ENCODE assay signal across 1 cellular context in genomic region chr17:47323382-47324223, GRCh38.
TF ChIP-seq lines count a peak whose summit lies in the region.

Gene EFCAB13, plus strand, starts transcription at chr17:47323955. Its CDS starts 4,399 bp downstream, at chr17:47328354.

TF ChIP-seq in HEK293, 187 proteins besides CTCF, POLR2A, EP300 and RAD21 (continued from another document):
- TF ChIP-seq ZNF155 (tag by site-specific recombination; IDR thresholded peaks at IDR 0.05) = no peak
- peak; percentile 71; the same call in 1 of the 2 replicates for TF ChIP-seq ZNF639 (tag by site-specific recombination; IDR thresholded peaks at IDR 0.05)
- no peak for TF ChIP-seq ZNF121 (tag by site-specific recombination; IDR thresholded peaks at IDR 0.05)
- peak; percentile 75; the same call in 1 of the 2 replicates for TF ChIP-seq PBX3 (CRISPR knock-in tag; IDR thresholded peaks at IDR 0.05)
- no peak for TF ChIP-seq ZFP3 (tag by site-specific recombination; IDR thresholded peaks at IDR 0.05; ENCODE audit: low read depth)
- TF ChIP-seq, protein P1, sequence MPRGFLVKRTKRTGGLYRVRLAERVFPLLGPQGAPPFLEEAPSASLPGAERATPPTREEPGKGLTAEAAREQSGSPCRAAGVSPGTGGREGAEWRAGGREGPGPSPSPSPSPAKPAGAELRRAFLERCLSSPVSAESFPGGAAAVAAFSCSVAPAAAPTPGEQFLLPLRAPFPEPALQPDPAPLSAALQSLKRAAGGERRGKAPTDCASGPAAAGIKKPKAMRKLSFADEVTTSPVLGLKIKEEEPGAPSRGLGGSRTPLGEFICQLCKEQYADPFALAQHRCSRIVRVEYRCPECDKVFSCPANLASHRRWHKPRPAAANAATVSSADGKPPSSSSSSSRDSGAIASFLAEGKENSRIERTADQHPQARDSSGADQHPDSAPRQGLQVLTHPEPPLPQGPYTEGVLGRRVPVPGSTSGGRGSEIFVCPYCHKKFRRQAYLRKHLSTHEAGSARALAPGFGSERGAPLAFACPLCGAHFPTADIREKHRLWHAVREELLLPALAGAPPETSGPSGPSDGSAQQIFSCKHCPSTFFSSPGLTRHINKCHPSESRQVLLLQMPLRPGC (tag by site-specific recombination; IDR thresholded peaks at IDR 0.05) = no peak
- no peak for TF ChIP-seq ZNF792 (tag by site-specific recombination; IDR thresholded peaks at IDR 0.05)
- 0 out of 2 replicates have a peak, but pooled peaks have one; percentile 34 for TF ChIP-seq PRDM10 (tag by site-specific recombination; IDR thresholded peaks at IDR 0.05)
- TF ChIP-seq, protein P2, sequence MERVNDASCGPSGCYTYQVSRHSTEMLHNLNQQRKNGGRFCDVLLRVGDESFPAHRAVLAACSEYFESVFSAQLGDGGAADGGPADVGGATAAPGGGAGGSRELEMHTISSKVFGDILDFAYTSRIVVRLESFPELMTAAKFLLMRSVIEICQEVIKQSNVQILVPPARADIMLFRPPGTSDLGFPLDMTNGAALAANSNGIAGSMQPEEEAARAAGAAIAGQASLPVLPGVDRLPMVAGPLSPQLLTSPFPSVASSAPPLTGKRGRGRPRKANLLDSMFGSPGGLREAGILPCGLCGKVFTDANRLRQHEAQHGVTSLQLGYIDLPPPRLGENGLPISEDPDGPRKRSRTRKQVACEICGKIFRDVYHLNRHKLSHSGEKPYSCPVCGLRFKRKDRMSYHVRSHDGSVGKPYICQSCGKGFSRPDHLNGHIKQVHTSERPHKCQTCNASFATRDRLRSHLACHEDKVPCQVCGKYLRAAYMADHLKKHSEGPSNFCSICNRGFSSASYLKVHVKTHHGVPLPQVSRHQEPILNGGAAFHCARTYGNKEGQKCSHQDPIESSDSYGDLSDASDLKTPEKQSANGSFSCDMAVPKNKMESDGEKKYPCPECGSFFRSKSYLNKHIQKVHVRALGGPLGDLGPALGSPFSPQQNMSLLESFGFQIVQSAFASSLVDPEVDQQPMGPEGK (tag by site-specific recombination; IDR thresholded peaks at IDR 0.05) = peak; percentile 89
- TF ChIP-seq OVOL3 (tag by site-specific recombination; IDR thresholded peaks at IDR 0.05) = no peak
- TF ChIP-seq, protein P3, sequence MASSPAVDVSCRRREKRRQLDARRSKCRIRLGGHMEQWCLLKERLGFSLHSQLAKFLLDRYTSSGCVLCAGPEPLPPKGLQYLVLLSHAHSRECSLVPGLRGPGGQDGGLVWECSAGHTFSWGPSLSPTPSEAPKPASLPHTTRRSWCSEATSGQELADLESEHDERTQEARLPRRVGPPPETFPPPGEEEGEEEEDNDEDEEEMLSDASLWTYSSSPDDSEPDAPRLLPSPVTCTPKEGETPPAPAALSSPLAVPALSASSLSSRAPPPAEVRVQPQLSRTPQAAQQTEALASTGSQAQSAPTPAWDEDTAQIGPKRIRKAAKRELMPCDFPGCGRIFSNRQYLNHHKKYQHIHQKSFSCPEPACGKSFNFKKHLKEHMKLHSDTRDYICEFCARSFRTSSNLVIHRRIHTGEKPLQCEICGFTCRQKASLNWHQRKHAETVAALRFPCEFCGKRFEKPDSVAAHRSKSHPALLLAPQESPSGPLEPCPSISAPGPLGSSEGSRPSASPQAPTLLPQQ (tag by site-specific recombination; IDR thresholded peaks at IDR 0.05) = 0 out of 2 replicates have a peak, but pooled peaks have one; percentile 52
- TF ChIP-seq REST (tag by site-specific recombination; IDR thresholded peaks at IDR 0.05) = peak; percentile 78; the same call in 1 of the 2 replicates
- TF ChIP-seq ZBTB8A (tag by site-specific recombination; IDR thresholded peaks at IDR 0.05) = peak; percentile 51; the same call in 1 of the 2 replicates
- TF ChIP-seq ZNF266 (tag by site-specific recombination; IDR thresholded peaks at IDR 0.05; ENCODE audit: low read depth) = no peak
- TF ChIP-seq ZEB2 (tag by site-specific recombination; IDR thresholded peaks at IDR 0.05) = peak; percentile 30; the same call in 1 of the 2 replicates
- 0 out of 2 replicates have a peak, but pooled peaks have one; percentile 26 for TF ChIP-seq ZNF366 (tag by site-specific recombination; conservative IDR thresholded peaks at IDR 0.05)
- TF ChIP-seq ZNF391 (tag by site-specific recombination; IDR thresholded peaks at IDR 0.05; ENCODE audit: borderline replicate concordance, low read depth) = 0 out of 2 replicates have a peak, but pooled peaks have one; percentile 32
- peak; percentile 87 for TF ChIP-seq GLIS2 (tag by site-specific recombination; IDR thresholded peaks at IDR 0.05)
- TF ChIP-seq ZNF837 (tag by site-specific recombination; IDR thresholded peaks at IDR 0.05) = no peak
- 0 out of 2 replicates have a peak, but pooled peaks have one; percentile 54 for TF ChIP-seq SP7 (tag by site-specific recombination; IDR thresholded peaks at IDR 0.05)
- TF ChIP-seq, protein P4, sequence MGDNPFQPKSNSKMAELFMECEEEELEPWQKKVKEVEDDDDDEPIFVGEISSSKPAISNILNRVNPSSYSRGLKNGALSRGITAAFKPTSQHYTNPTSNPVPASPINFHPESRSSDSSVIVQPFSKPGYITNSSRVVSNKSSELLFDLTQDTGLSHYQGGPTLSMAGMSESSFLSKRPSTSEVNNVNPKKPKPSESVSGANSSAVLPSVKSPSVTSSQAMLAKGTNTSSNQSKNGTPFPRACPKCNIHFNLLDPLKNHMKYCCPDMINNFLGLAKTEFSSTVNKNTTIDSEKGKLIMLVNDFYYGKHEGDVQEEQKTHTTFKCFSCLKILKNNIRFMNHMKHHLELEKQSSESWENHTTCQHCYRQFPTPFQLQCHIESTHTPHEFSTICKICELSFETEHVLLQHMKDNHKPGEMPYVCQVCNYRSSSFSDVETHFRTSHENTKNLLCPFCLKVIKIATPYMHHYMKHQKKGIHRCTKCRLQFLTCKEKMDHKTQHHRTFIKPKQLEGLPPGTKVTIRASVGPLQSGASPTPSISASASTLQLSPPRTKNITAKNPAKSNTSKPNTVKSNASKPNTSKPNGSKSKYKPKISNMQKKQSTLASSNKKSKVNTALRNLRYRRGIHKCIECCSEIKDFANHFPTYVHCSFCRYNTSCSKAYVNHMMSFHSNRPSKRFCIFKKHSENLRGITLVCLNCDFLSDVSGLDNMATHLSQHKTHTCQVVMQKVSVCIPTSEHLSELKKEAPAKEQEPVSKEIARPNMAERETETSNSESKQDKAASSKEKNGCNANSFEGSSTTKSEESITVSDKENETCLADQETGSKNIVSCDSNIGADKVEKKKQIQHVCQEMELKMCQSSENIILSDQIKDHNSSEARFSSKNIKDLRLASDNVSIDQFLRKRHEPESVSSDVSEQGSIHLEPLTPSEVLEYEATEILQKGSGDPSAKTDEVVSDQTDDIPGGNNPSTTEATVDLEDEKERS (tag by site-specific recombination; IDR thresholded peaks at IDR 0.05) = peak; percentile 61
- TF ChIP-seq GLI4 (tag by site-specific recombination; IDR thresholded peaks at IDR 0.05) = no peak
- peak; percentile 61; the same call in 1 of the 2 replicates for TF ChIP-seq ZNF501 (tag by site-specific recombination; IDR thresholded peaks at IDR 0.05)
- TF ChIP-seq ZNF521 (tag by site-specific recombination; IDR thresholded peaks at IDR 0.05) = no peak
- no peak for TF ChIP-seq ZNF843 (tag by site-specific recombination; IDR thresholded peaks at IDR 0.05)
- TF ChIP-seq KLF16 (tag by site-specific recombination; IDR thresholded peaks at IDR 0.05) = no peak; the same call in none of the 2 replicates
- TF ChIP-seq ZNF664 (tag by site-specific recombination; IDR thresholded peaks at IDR 0.05) = no peak
- 0 out of 2 replicates have a peak, but pooled peaks have one; percentile 43 for TF ChIP-seq KLF7 (tag by site-specific recombination; IDR thresholded peaks at IDR 0.05; ENCODE audit: borderline replicate concordance)
- TF ChIP-seq SP2 (tag by site-specific recombination; IDR thresholded peaks at IDR 0.05) = peak; percentile 45
- 0 out of 2 replicates have a peak, but pooled peaks have one; percentile 70 for TF ChIP-seq BCL11B (tag by site-specific recombination; IDR thresholded peaks at IDR 0.05; ENCODE audit: low read depth)
